ENCODE assay signal across 24 cellular contexts in the genomic region with DNA sequence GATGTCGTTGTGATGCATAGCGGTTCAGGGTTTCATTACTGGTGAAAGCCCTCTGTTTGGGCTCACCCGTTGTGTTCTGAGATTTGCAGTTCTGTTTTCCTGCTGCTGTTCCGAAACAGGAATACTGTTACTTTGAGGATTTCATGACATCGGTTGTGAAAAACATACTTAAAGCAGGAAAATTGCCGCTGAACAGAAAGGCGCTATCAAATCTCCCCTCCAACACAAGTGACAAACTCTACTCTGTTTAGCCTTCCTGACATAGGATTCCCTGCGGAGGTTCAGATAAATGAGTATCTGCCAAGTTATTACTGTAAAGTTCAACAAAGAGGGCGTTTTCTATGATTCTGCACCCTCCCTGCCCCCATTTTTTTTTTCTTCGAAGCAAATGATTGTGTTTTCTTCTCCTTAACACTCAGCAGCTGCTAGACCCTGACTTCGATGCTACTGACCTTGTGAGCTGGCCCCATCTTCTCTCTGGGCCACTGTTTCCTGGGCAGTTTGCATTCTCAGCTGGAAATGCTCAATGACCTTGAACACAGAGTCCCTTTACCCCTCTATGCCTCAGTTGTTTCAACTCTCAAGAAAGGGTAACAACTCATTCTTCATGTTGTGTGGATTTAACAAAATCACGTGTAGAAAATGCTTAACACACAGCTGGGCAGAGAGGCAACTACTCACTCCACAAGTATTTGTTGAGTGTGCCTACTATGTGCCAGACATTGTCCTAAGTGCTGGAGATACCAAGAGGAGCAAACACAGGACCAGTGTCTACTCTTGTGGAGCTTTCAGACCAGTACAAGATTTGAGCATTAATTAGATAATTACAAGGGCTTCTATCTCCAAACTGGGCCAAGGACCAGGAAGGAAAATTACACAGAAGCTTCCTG.
DNase-seq lines count a peak whose midpoint lies in the region; ATAC-seq and TF ChIP-seq lines count a peak whose summit lies in the region.
"Had no signal": no experiment of that assay in that cellular context is flagged by ENCODE, and none has a peak within 500 bp of the region (broad histone marks: within the 10 kb centered on the region; RNA-seq: fewer than 3 reads in every experiment).

No MANE protein-coding gene starts in this region.

- H3K27me3 ChIP-seq in dorsolateral prefrontal cortex, result no peaks in the 10 kb centered on the region
- H3K27me3 ChIP-seq: adrenal gland, BLaER1, SJCRH30 had no signal

- H3K4me3 Mint-ChIP-seq in progenitor cell of endocrine pancreas (ENCODE audit: low read depth), result no peak overlapping the region
- H3K4me3 Mint-ChIP-seq: activated T-cell treated with anti-CD3 and anti-CD28 coated beads, Interleukin-2, amount 50 U/mL, for 24 hours; naive thymus-derived CD8-positive, alpha-beta T cell; stimulated activated naive CD8-positive, alpha-beta T cell treated with anti-CD3 and anti-CD28 coated beads, Interleukin-15, amount 100 ng/mL, for 72 hours; T-cell had no signal

- ATAC-seq in left lobe of liver, result no peak
- no peak for ATAC-seq in HG03135 (IDR thresholded peaks at IDR 0.05; ENCODE audit: unreplicated experiment)
- no peak for ATAC-seq in GM21825 (IDR thresholded peaks at IDR 0.05; ENCODE audit: unreplicated experiment)
- ATAC-seq: activated CD4-positive, CD25-positive, alpha-beta regulatory T cell treated with anti-CD3 and anti-CD28 coated beads, Interleukin-2, amount 50 U/mL, for 24 hours; naive thymus-derived CD8-positive, alpha-beta T cell; stimulated activated naive CD8-positive, alpha-beta T cell treated with anti-CD3 and anti-CD28 coated beads, Interleukin-15, amount 100 ng/mL, for 72 hours; T-cell had no signal

- no peak for TF ChIP-seq CTCF in dorsolateral prefrontal cortex (IDR thresholded peaks at IDR 0.05 in 54 of 56, conservative IDR thresholded peaks at IDR 0.05 in 2 of 56; ENCODE audit: low read depth in 1 of 56, partially characterized antibody in 56 of 56)
- TF ChIP-seq CTCF in progenitor cell of endocrine pancreas (IDR thresholded peaks at IDR 0.05; ENCODE audit: unreplicated experiment), result no peak

- no peaks in the 10 kb centered on the region for H3K9me3 Mint-ChIP-seq in progenitor cell of endocrine pancreas (ENCODE audit: low read depth)
- H3K9me3 Mint-ChIP-seq: activated T-cell treated with anti-CD3 and anti-CD28 coated beads, Interleukin-2, amount 50 U/mL, for 24 hours; naive thymus-derived CD8-positive, alpha-beta T cell; stimulated activated naive CD8-positive, alpha-beta T cell treated with anti-CD3 and anti-CD28 coated beads, Interleukin-15, amount 100 ng/mL, for 72 hours; T-cell had no signal

- intact Hi-C loops in dorsolateral prefrontal cortex (cut with DNase I), result no loop called here

- peak overlapping the region in 3 of 59 donors; percentile 2 to 15 (median 9) for H3K4me3 ChIP-seq in dorsolateral prefrontal cortex
- H3K4me3 ChIP-seq: adrenal gland, BLaER1, GM23248, SJCRH30 had no signal

- no peaks in the 10 kb centered on the region for H3K4me1 Mint-ChIP-seq in progenitor cell of endocrine pancreas (ENCODE audit: low read depth)
- H3K4me1 Mint-ChIP-seq: naive thymus-derived CD8-positive, alpha-beta T cell; stimulated activated naive CD8-positive, alpha-beta T cell treated with anti-CD3 and anti-CD28 coated beads, Interleukin-15, amount 100 ng/mL, for 72 hours; T-cell had no signal

- no peak overlapping the region for H3K27ac Mint-ChIP-seq in progenitor cell of endocrine pancreas
- H3K27ac Mint-ChIP-seq: activated T-cell treated with anti-CD3 and anti-CD28 coated beads, Interleukin-2, amount 50 U/mL, for 24 hours; T-cell had no signal

- peak overlapping the region in 58 of 59 donors; percentile 44 to 96 (median 87) for H3K27ac ChIP-seq in dorsolateral prefrontal cortex
- H3K27ac ChIP-seq: adrenal gland, BLaER1, GM23248, parathyroid adenoma, SJCRH30 had no signal

- H3K27me3 Mint-ChIP-seq in progenitor cell of endocrine pancreas, result no peaks in the 10 kb centered on the region
- H3K27me3 Mint-ChIP-seq: activated T-cell treated with anti-CD3 and anti-CD28 coated beads, Interleukin-2, amount 50 U/mL, for 24 hours; stimulated activated naive CD8-positive, alpha-beta T cell treated with anti-CD3 and anti-CD28 coated beads, Interleukin-15, amount 100 ng/mL, for 72 hours; T-cell had no signal

- DNase-seq in NCI-H2227 (lab: John Stamatoyannopoulos, UW; ENCODE audit: unreplicated experiment) (peak; percentile 45), dorsolateral prefrontal cortex (no peak), left lobe of liver (ENCODE audit: low spot score) (peak; percentile 4), pons (ENCODE audit: low spot score) (peak; percentile 54), progenitor cell of endocrine pancreas (ENCODE audit: low spot score, unreplicated experiment) (no peak), T-helper 2 cell (no peak)
- DNase-seq: activated naive CD4-positive, alpha-beta T cell; activated T-cell treated with anti-CD3 and anti-CD28 coated beads, Interleukin-2, amount 50 U/mL, for 24 hours; Caco-2; DMS79; GF-D8; GM23248; kidney; naive thymus-derived CD8-positive, alpha-beta T cell; NCI-H1105; SJCRH30; stimulated activated naive CD8-positive, alpha-beta T cell treated with anti-CD3 and anti-CD28 coated beads, Interleukin-15, amount 100 ng/mL, for 72 hours; T-cell had no signal

- H3K36me3 Mint-ChIP-seq in progenitor cell of endocrine pancreas (ENCODE audit: insufficient read depth), result peaks cover 1% of the 10 kb centered on the region
- H3K36me3 Mint-ChIP-seq: naive thymus-derived CD8-positive, alpha-beta T cell; T-cell had no signal

Comparison
In these comparisons a context has a peak if more than half of its experiments do, and no peak if none do; other contexts are left out.
1. DNase-seq: peak in NCI-H2227 (single experiment), left lobe of liver (single experiment) and pons (single experiment); none in dorsolateral prefrontal cortex (0 of 10), progenitor cell of endocrine pancreas (single experiment) and T-helper 2 cell (0 of 5).